Comparison of ENCODE assay signal across 1 cellular context in genomic region chr6:89927788-89928565, GRCh38.
TF ChIP-seq lines count a peak whose summit lies in the region.

No MANE protein-coding gene starts in this region.

TF ChIP-seq in IMR-90, 13 proteins besides CTCF, POLR2A, EP300 and RAD21 (continued from another document):
- TF ChIP-seq RFX5 (IDR thresholded peaks at IDR 0.05; ENCODE audit: low read depth, low read length) (no peak), MXI1 (IDR thresholded peaks at IDR 0.05; ENCODE audit: borderline replicate concordance, low read depth, low read length) (no peak), CEBPB (IDR thresholded peaks at IDR 0.05; ENCODE audit: low read depth, low read length) (no peak), ELK1 (IDR thresholded peaks at IDR 0.05; ENCODE audit: borderline replicate concordance, low read depth, low read length) (no peak), NFE2L2 (IDR thresholded peaks at IDR 0.05; ENCODE audit: low read depth, low read length) (no peak), MAFK (IDR thresholded peaks at IDR 0.05; ENCODE audit: low read depth, low read length) (no peak)
